25 cellular contexts compared by ENCODE assay signal in the genomic region with DNA sequence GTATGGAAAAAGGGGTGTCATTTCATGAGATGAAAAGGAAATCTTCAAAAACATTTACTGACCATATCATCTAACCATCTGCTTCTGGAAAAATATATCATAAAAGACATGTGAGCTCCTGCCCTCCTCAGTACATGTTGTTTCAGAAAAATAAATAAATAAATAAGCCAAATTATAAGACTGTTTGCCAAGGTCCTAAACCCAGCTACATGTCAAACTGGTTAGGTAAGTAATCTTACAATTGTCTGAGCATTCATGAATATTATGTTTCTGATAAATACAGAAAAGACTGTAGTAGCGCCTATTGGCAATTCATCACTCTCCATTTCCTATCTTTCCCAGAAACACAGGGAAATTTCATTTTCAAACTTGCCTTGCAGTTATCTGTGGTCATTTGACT.
"Had no signal": no experiment of that assay in that cellular context is flagged by ENCODE, and none has a peak within 500 bp of the region (broad histone marks: within the 10 kb centered on the region; RNA-seq: fewer than 3 reads in every experiment).

No MANE protein-coding gene starts in this region.

- ATAC-seq: activated CD4-positive, alpha-beta T cell treated with anti-CD3 and anti-CD28 coated beads for 36 hours; activated CD8-positive, alpha-beta memory T cell treated with anti-CD3 and anti-CD28 coated beads, Interleukin-2, amount 10 ng/mL, durations not matched to agents 7 days and 5 days; activated CD8-positive, alpha-beta T cell treated with anti-CD3 and anti-CD28 coated beads, Interleukin-2, amount 10 ng/mL, durations not matched to agents 7 days and 5 days; activated naive CD4-positive, alpha-beta T cell treated with anti-CD3 and anti-CD28 coated beads, Interleukin-2, amount 50 U/mL, for 72 hours; foreskin keratinocyte; natural killer cell; stimulated activated memory B cell treated with anti-CD40 and anti-IgM and Interleukin-4, amounts not matched to agents 10 μg/mL and 1 μg/mL and 100 μg/mL, for 72 hours; stimulated activated naive CD8-positive, alpha-beta T cell treated with anti-CD3 and anti-CD28 coated beads, Interleukin-15, amount 100 ng/mL, for 72 hours had no signal

- H3K4me2 ChIP-seq: smooth muscle cell had no signal

- H3K4me3 ChIP-seq: breast epithelium, esophagus muscularis mucosa, left ventricle myocardium inferior, lung, right atrium auricular region, smooth muscle cell, upper lobe of left lung, vagina had no signal

- DNase-seq: activated CD4-positive, alpha-beta T cell treated with anti-CD3 and anti-CD28 coated beads for 36 hours; activated CD4-positive, CD25-positive, alpha-beta regulatory T cell; activated CD8-positive, alpha-beta memory T cell treated with anti-CD3 and anti-CD28 coated beads, Interleukin-2, amount 10 ng/mL, durations not matched to agents 7 days and 5 days; activated CD8-positive, alpha-beta T cell treated with anti-CD3 and anti-CD28 coated beads, Interleukin-2, amount 10 ng/mL, durations not matched to agents 7 days and 5 days; activated naive CD4-positive, alpha-beta T cell; activated T-cell treated with anti-CD3 and anti-CD28 coated beads, Interleukin-2, amount 50 U/mL, for 48 hours; endodermal cell; foreskin keratinocyte; left ventricle myocardium inferior; mesendoderm; natural killer cell; stimulated activated CD4-positive, alpha-beta T cell treated with anti-CD3 and anti-CD28 coated beads, Interleukin-1b, Interleukin-23, amount 100 ng/mL, for 48 hours; stimulated activated CD4-positive, alpha-beta T cell treated with anti-CD3 and anti-CD28 coated beads, Interleukin-4, amount 100 ng/mL, for 4 hours; stimulated activated CD8-positive, alpha-beta memory T cell treated with anti-CD3 and anti-CD28 coated beads, Interleukin-4, amount 100 ng/mL, for 48 hours; stimulated activated naive CD8-positive, alpha-beta T cell treated with anti-CD3 and anti-CD28 coated beads, Interleukin-15, amount 100 ng/mL, for 72 hours; substantia nigra; upper lobe of left lung had no signal

- H3K9me3 ChIP-seq: breast epithelium, esophagus muscularis mucosa, left ventricle myocardium inferior, right atrium auricular region, upper lobe of left lung, vagina had no signal

- H3K4me1 ChIP-seq: left ventricle myocardium inferior, right atrium auricular region had no signal

- H3K27ac ChIP-seq: breast epithelium, esophagus muscularis mucosa, foreskin keratinocyte, left ventricle myocardium inferior, right atrium auricular region, upper lobe of left lung, vagina had no signal

- H3K27me3 ChIP-seq: breast epithelium, esophagus muscularis mucosa, foreskin keratinocyte, right atrium auricular region, upper lobe of left lung, vagina had no signal

- H3K36me3 ChIP-seq: breast epithelium, esophagus muscularis mucosa, left ventricle myocardium inferior, right atrium auricular region, upper lobe of left lung, vagina had no signal
